ENCODE assay signal across 8 cellular contexts in the genomic region with DNA sequence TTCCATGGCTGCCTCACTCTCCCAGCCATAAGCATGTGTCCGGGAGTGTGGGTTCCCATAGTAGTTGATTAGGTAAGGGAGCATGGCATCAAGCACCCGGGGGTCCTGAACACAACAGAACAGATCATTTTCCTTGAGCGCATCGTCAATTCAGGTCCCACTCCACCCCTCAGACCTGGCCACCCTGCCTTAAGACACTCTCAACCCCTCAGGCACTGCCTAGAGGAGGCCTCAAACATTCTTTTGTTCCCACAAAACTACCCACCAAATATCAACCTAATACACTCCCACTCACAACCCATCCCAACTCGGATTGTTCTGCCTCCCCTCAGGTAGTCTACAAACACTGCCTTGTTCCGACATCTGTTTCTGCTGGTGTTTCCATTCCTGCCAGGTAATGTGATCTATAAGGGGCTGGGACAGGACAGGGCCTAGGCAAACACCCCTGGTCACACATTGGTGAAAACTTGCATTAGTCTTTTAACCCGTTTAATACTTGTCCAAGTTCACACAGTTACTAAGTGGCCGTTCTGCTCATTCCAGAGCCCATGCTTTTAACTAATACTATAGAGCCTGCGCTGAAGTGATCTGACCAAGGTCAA. TPM values are rescaled to one million over a fixed set of nuclear protein-coding genes. Genes with fewer than 3 reads are reported as not detected.
DNase-seq lines count a peak whose midpoint lies in the region; ATAC-seq and TF ChIP-seq lines count a peak whose summit lies in the region.

No MANE protein-coding gene starts in this region.

- H3K27me3 Mint-ChIP-seq in activated CD4-positive, alpha-beta T cell treated with anti-CD3 and anti-CD28 coated beads for 36 hours: no peaks in the 10 kb centered on the region
- H3K27me3 Mint-ChIP-seq in activated CD8-positive, alpha-beta T cell treated with anti-CD3 and anti-CD28 coated beads for 36 hours: no peaks in the 10 kb centered on the region
- no peaks in the 10 kb centered on the region for H3K27me3 Mint-ChIP-seq in stimulated activated memory B cell treated with anti-CD40 and anti-IgM and Interleukin-4, amounts not matched to agents 10 μg/mL and 1 μg/mL and 100 μg/mL, for 72 hours

- H3K27ac Mint-ChIP-seq in activated CD4-positive, alpha-beta T cell treated with anti-CD3 and anti-CD28 coated beads for 36 hours: peak overlapping the region; percentile 49
- H3K27ac Mint-ChIP-seq in activated CD8-positive, alpha-beta T cell treated with anti-CD3 and anti-CD28 coated beads for 36 hours: peak overlapping the region; percentile 82
- H3K27ac Mint-ChIP-seq in stimulated activated memory B cell treated with anti-CD40 and anti-IgM and Interleukin-4, amounts not matched to agents 10 μg/mL and 1 μg/mL and 100 μg/mL, for 72 hours: peak overlapping the region; percentile 92

- no peak for DNase-seq in activated CD4-positive, alpha-beta T cell treated with anti-CD3 and anti-CD28 coated beads for 36 hours
- DNase-seq in activated CD4-positive, alpha-beta T cell treated with anti-CD3 and anti-CD28 coated beads for 4 hours: no peak
- no peak for DNase-seq in activated CD8-positive, alpha-beta T cell treated with anti-CD3 and anti-CD28 coated beads for 36 hours
- DNase-seq in NCI-H748 (lab: John Stamatoyannopoulos, UW; ENCODE audit: unreplicated experiment): no peak
- DNase-seq in NCI-H774 (lab: John Stamatoyannopoulos, UW): no peak

- POLR2A ChIA-PET in activated CD4-positive, alpha-beta T cell treated with anti-CD3 and anti-CD28 coated beads for 36 hours (lab: Charles Lee): interaction anchor here (0.6 to 1.0 kb wide), 2 partner anchors 14 to 78 kb away, joined by 5 to 6 read pairs; no protein-coding TSS in a partner anchor
- POLR2A ChIA-PET in activated CD8-positive, alpha-beta T cell treated with anti-CD3 and anti-CD28 coated beads for 36 hours (lab: Charles Lee): interaction anchor here (0.7 to 35.7 kb wide), 3 partner anchors 19 to 33 kb away, joined by 3 to 1214 read pairs (median 4); partner anchors contain the start of genes CPNE1, RBM12 and RBM39

- no peaks in the 10 kb centered on the region for H3K9me3 Mint-ChIP-seq in activated CD4-positive, alpha-beta T cell treated with anti-CD3 and anti-CD28 coated beads for 36 hours (ENCODE audit: low read depth)
- no peaks in the 10 kb centered on the region for H3K9me3 Mint-ChIP-seq in activated CD8-positive, alpha-beta T cell treated with anti-CD3 and anti-CD28 coated beads for 36 hours
- no peaks in the 10 kb centered on the region for H3K9me3 Mint-ChIP-seq in stimulated activated memory B cell treated with anti-CD40 and anti-IgM and Interleukin-4, amounts not matched to agents 10 μg/mL and 1 μg/mL and 100 μg/mL, for 72 hours

- peaks cover 39% of the 10 kb centered on the region for H3K4me1 Mint-ChIP-seq in activated CD4-positive, alpha-beta T cell treated with anti-CD3 and anti-CD28 coated beads for 36 hours
- H3K4me1 Mint-ChIP-seq in activated CD8-positive, alpha-beta T cell treated with anti-CD3 and anti-CD28 coated beads for 36 hours (ENCODE audit: low read depth): peaks cover 30% of the 10 kb centered on the region
- H3K4me1 Mint-ChIP-seq in stimulated activated memory B cell treated with anti-CD40 and anti-IgM and Interleukin-4, amounts not matched to agents 10 μg/mL and 1 μg/mL and 100 μg/mL, for 72 hours: peaks cover 32% of the 10 kb centered on the region

- peak overlapping the region; percentile 87 for H3K4me3 Mint-ChIP-seq in activated CD4-positive, alpha-beta T cell treated with anti-CD3 and anti-CD28 coated beads for 36 hours
- peak overlapping the region; percentile 83 for H3K4me3 Mint-ChIP-seq in activated CD8-positive, alpha-beta T cell treated with anti-CD3 and anti-CD28 coated beads for 36 hours
- peak overlapping the region; percentile 93 for H3K4me3 Mint-ChIP-seq in stimulated activated memory B cell treated with anti-CD40 and anti-IgM and Interleukin-4, amounts not matched to agents 10 μg/mL and 1 μg/mL and 100 μg/mL, for 72 hours

- CTCF ChIA-PET in activated CD4-positive, alpha-beta T cell treated with anti-CD3 and anti-CD28 coated beads for 36 hours (lab: Charles Lee): no interaction called here
- CTCF ChIA-PET in activated CD8-positive, alpha-beta T cell treated with anti-CD3 and anti-CD28 coated beads for 36 hours (lab: Charles Lee): no interaction called here

- intact Hi-C loops in activated CD4-positive, alpha-beta T cell treated with anti-CD3 and anti-CD28 coated beads for 36 hours (cut with DNase I, micrococcal nuclease): loop anchor here (2.0 to 10.0 kb wide), 5 partner anchors 33 to 243 kb away; partner anchors contain the start of genes CEP250 (in 1 of the 2), CPNE1 (in 1 of the 2), RBM12 (in 1 of the 2) and SPAG4 (in 1 of the 2)
- intact Hi-C loops in activated CD8-positive, alpha-beta T cell treated with anti-CD3 and anti-CD28 coated beads for 36 hours (cut with micrococcal nuclease): loop anchor here (5.0 kb wide), 1 partner anchor 35 kb away; no protein-coding TSS in a partner anchor

- TF ChIP-seq CTCF in activated CD8-positive, alpha-beta T cell treated with anti-CD3 and anti-CD28 coated beads for 36 hours (IDR thresholded peaks at IDR 0.05): no peak

- peaks cover 48% of the 10 kb centered on the region for H3K36me3 Mint-ChIP-seq in activated CD4-positive, alpha-beta T cell treated with anti-CD3 and anti-CD28 coated beads for 36 hours (ENCODE audit: low read depth)
- H3K36me3 Mint-ChIP-seq in activated CD8-positive, alpha-beta T cell treated with anti-CD3 and anti-CD28 coated beads for 36 hours (ENCODE audit: low read depth): peaks cover 44% of the 10 kb centered on the region
- peaks cover 18% of the 10 kb centered on the region for H3K36me3 Mint-ChIP-seq in stimulated activated memory B cell treated with anti-CD40 and anti-IgM and Interleukin-4, amounts not matched to agents 10 μg/mL and 1 μg/mL and 100 μg/mL, for 72 hours

- H3K9me3 ChIP-seq in iPS-18c (ENCODE audit: control insufficient read depth, insufficient read depth, low read length): no peaks in the 10 kb centered on the region

- peak overlapping the region; percentile 100 for H3K4me3 ChIP-seq in iPS-18c (ENCODE audit: insufficient read depth, low read depth, low read length)

- ATAC-seq in activated CD4-positive, alpha-beta T cell treated with anti-CD3 and anti-CD28 coated beads for 36 hours: no peak
- no peak for ATAC-seq in activated CD8-positive, alpha-beta T cell treated with anti-CD3 and anti-CD28 coated beads for 36 hours
- no peak for ATAC-seq in stimulated activated memory B cell treated with anti-CD40 and anti-IgM and Interleukin-4, amounts not matched to agents 10 μg/mL and 1 μg/mL and 100 μg/mL, for 72 hours
- no peak for ATAC-seq in GM18867 (IDR thresholded peaks at IDR 0.05; ENCODE audit: unreplicated experiment)

RNA-seq across cellular contexts. Expression of gene NFS1, which starts 1.4 kb away (rescaled TPM):
- total RNA-seq in activated CD4-positive, alpha-beta T cell treated with anti-CD3 and anti-CD28 coated beads for 36 hours: 10 to 100 TPM; 43.2 to 44.6 TPM
- 10 to 100 TPM; 39.7 to 40.8 TPM for total RNA-seq in activated CD8-positive, alpha-beta T cell treated with anti-CD3 and anti-CD28 coated beads for 36 hours

RNA-seq across cellular contexts. Expression of gene ROMO1, which starts 1.4 kb away (rescaled TPM):
- 100 to 1,000 TPM in 1 of 2 experiments, 10 to 100 TPM in 1; 50.4 to 112 TPM for total RNA-seq in activated CD4-positive, alpha-beta T cell treated with anti-CD3 and anti-CD28 coated beads for 36 hours
- total RNA-seq in activated CD8-positive, alpha-beta T cell treated with anti-CD3 and anti-CD28 coated beads for 36 hours: 100 to 1,000 TPM; 146 to 148 TPM

RNA-seq across cellular contexts. Expression of gene CPNE1, which starts 33.1 kb away (rescaled TPM):
- total RNA-seq in activated CD4-positive, alpha-beta T cell treated with anti-CD3 and anti-CD28 coated beads for 36 hours: 100 to 1,000 TPM; 249 to 258 TPM
- 100 to 1,000 TPM; 308 to 324 TPM for total RNA-seq in activated CD8-positive, alpha-beta T cell treated with anti-CD3 and anti-CD28 coated beads for 36 hours

RNA-seq across cellular contexts. Expression of gene RBM12, which starts 33.1 kb away (rescaled TPM):
- 100 to 1,000 TPM; 122 to 148 TPM for total RNA-seq in activated CD4-positive, alpha-beta T cell treated with anti-CD3 and anti-CD28 coated beads for 36 hours
- 100 to 1,000 TPM; 111 to 114 TPM for total RNA-seq in activated CD8-positive, alpha-beta T cell treated with anti-CD3 and anti-CD28 coated beads for 36 hours

RNA-seq across cellular contexts. Expression of gene RBM39, which starts 44.3 kb away (rescaled TPM):
- 100 to 1,000 TPM; 303 to 356 TPM for total RNA-seq in activated CD4-positive, alpha-beta T cell treated with anti-CD3 and anti-CD28 coated beads for 36 hours
- total RNA-seq in activated CD8-positive, alpha-beta T cell treated with anti-CD3 and anti-CD28 coated beads for 36 hours: 100 to 1,000 TPM; 317 to 321 TPM
